Comparison of ENCODE assay signal across 20 cellular contexts in the genomic region with DNA sequence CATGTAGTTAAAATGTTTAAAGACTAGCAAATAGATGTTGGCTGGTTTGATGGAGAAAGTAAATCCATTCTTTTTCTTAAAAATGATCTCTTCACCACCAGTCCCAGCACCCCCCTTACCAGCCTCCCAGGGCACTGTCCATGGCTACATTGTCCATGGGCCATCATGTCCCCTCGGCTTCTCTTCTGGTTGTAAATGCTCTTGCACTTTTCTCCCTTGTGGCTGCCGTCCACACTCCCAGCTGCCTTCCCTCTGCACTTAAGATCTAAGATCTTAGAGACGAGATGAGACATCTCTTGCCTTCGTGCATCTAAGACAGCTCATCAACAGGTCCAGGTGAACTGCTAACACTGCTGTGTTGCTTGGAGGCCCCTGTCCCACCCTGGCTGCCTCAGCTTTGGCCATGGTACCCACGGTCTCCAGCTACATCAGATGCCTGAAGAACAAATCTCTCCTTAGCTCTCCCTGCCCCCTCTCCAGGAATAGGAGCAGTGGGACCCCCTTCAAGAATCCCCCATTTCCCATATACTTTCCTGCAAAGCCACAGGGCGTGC. TPM values are rescaled to one million over a fixed set of nuclear protein-coding genes. Genes with fewer than 3 reads are reported as not detected.
DNase-seq lines count a peak whose midpoint lies in the region; ATAC-seq, FAIRE-seq and TF ChIP-seq lines count a peak whose summit lies in the region.
"Had no signal": no experiment of that assay in that cellular context is flagged by ENCODE, and none has a peak within 500 bp of the region (broad histone marks: within the 10 kb centered on the region; RNA-seq: fewer than 3 reads in every experiment).

No MANE protein-coding gene starts in this region.

- H2AFZ ChIP-seq in K562 (ENCODE audit: low read depth, low read length) = no peak overlapping the region

- H3K27ac ChIP-seq in AG04450 (ENCODE audit: low read depth, low read length) = peak overlapping the region; percentile 77
- no peak overlapping the region for H3K27ac ChIP-seq in CD8-positive, alpha-beta memory T cell (ENCODE audit: low read depth, low read length)
- H3K27ac ChIP-seq in K562 (ENCODE audit: extremely low read depth, low read depth, low read length) = no peak overlapping the region
- peak overlapping the region in 2 of 4 donors; percentile 15 to 79 for H3K27ac ChIP-seq in gastrocnemius medialis
- H3K27ac ChIP-seq: neutrophil, thyroid gland had no signal

- TF ChIP-seq RAD21 in K562 (CRISPR knock-in tag; conservative IDR thresholded peaks at IDR 0.05 in 1 of 2, IDR thresholded peaks at IDR 0.05 in 1 of 2) = no peak

- no peak overlapping the region for H3K4me2 ChIP-seq in K562 (ENCODE audit: insufficient read depth, low read length)

- peaks cover 47% of the 10 kb centered on the region for H3K36me3 ChIP-seq in CD8-positive, alpha-beta memory T cell (ENCODE audit: insufficient read depth, low read length)
- H3K36me3 ChIP-seq in K562 (ENCODE audit: control insufficient read depth, insufficient read depth, low read length) = peaks cover 67% of the 10 kb centered on the region; the same call in 2 of the 3 replicates
- H3K36me3 ChIP-seq in gastrocnemius medialis = peaks cover 0 to 32% of the 10 kb centered on the region in 2 donors
- H3K36me3 ChIP-seq: breast epithelium, neutrophil had no signal

- no peaks in the 10 kb centered on the region for H3K27me3 Mint-ChIP-seq in CD8-positive, alpha-beta memory T cell
- no peaks in the 10 kb centered on the region for H3K27me3 Mint-ChIP-seq in natural killer cell treated with Interleukin-12 subunit alpha and Interleukin-12 subunit beta and Interleukin-15 and Interleukin-18, amount 100 ng/mL, for 72 hours

- no peak for TF ChIP-seq POLR2A in K562 (conservative IDR thresholded peaks at IDR 0.05)
- TF ChIP-seq POLR2A in gastrocnemius medialis (IDR thresholded peaks at IDR 0.05) = no peak

- TF ChIP-seq EP300 in K562 (IDR thresholded peaks at IDR 0.05; ENCODE audit: low read length) = no peak

- no peaks in the 10 kb centered on the region for H3K9me3 ChIP-seq in AG04450 (ENCODE audit: control insufficient read depth, insufficient read depth, low read length)
- H3K9me3 ChIP-seq in CD8-positive, alpha-beta memory T cell (ENCODE audit: low read length) = no peaks in the 10 kb centered on the region
- H3K9me3 ChIP-seq in K562 (replicated peaks; ENCODE audit: control insufficient read depth, insufficient read depth, low read depth, low read length) = no peaks in the 10 kb centered on the region
- no peaks in the 10 kb centered on the region for H3K9me3 ChIP-seq in gastrocnemius medialis
- H3K9me3 ChIP-seq: breast epithelium, left lung, neutrophil, thyroid gland had no signal

- H3K4me3 Mint-ChIP-seq in CD8-positive, alpha-beta memory T cell = peak overlapping the region in 3 of 7 donors; percentile 2 to 34 (median 29)
- no peak overlapping the region for H3K4me3 Mint-ChIP-seq in natural killer cell treated with Interleukin-12 subunit alpha and Interleukin-12 subunit beta and Interleukin-15 and Interleukin-18, amount 100 ng/mL, for 72 hours
- H3K4me3 Mint-ChIP-seq: activated T-cell treated with anti-CD3 and anti-CD28 coated beads, Interleukin-2, amount 50 U/mL, for 72 hours had no signal

- H3K36me3 Mint-ChIP-seq in CD8-positive, alpha-beta memory T cell = peaks cover 15 to 74% (median 32%) of the 10 kb centered on the region in 3 donors
- peaks cover 5% of the 10 kb centered on the region for H3K36me3 Mint-ChIP-seq in natural killer cell treated with Interleukin-12 subunit alpha and Interleukin-12 subunit beta and Interleukin-15 and Interleukin-18, amount 100 ng/mL, for 72 hours

- in situ Hi-C loops in K562 (cut with MboI) = loop anchor here (25.0 kb wide), 1 partner anchor 189 kb away; no protein-coding TSS in a partner anchor
- in situ Hi-C loops in gastrocnemius medialis (cut with MboI; ENCODE audit: low sequenced_read_pairs in 4 of 4) = no loop called here
- in situ Hi-C loops in GM13977 (cut with MboI; ENCODE audit: low pct_unique_long_range_greater_than_20kb, low sequenced_read_pairs, unreplicated experiment) = no loop called here

- intact Hi-C loops in K562 (cut with micrococcal nuclease) = no loop called here
- intact Hi-C loops in gastrocnemius medialis (cut with DNase I; ENCODE audit: low total_unique reads) = no loop called here

- H3K27ac Mint-ChIP-seq in CD8-positive, alpha-beta memory T cell = peak overlapping the region; percentile 58 to 86 (median 78)
- peak overlapping the region; percentile 68 to 99 for H3K27ac Mint-ChIP-seq in natural killer cell treated with Interleukin-12 subunit alpha and Interleukin-12 subunit beta and Interleukin-15 and Interleukin-18, amount 100 ng/mL, for 72 hours
- H3K27ac Mint-ChIP-seq: activated T-cell treated with anti-CD3 and anti-CD28 coated beads, Interleukin-2, amount 50 U/mL, for 72 hours had no signal

- 70% methylated on average over 6 of the region's 6 CpGs for WGBS in K562 (ENCODE audit: insufficient coverage, low coverage, missing lambda C conversion rate)

- DNase-seq in AG04450 (ENCODE audit: low read depth, low spot score) (no peak), K562 (ENCODE audit: extremely low read depth in 1 of 4, low spot score in 3 of 4) (no peak), gastrocnemius medialis (no peak), C1 segment of cervical spinal cord (lab: John Stamatoyannopoulos, UW) (no peak), GM13977 (ENCODE audit: low spot score) (no peak)
- DNase-seq in CD8-positive, alpha-beta memory T cell = no peak
- DNase-seq in natural killer cell treated with Interleukin-12 subunit alpha and Interleukin-12 subunit beta and Interleukin-15 and Interleukin-18, amount 100 ng/mL, for 72 hours (ENCODE audit: low spot score) = no peak
- DNase-seq: activated CD4-positive, alpha-beta T cell treated with anti-CD3 and anti-CD28 coated beads, Interleukin-2, amount 50 U/mL, for 48 hours; activated T-cell treated with anti-CD3 and anti-CD28 coated beads, Interleukin-2, amount 50 U/mL, for 72 hours; left lung; NCI-H1436; Right ventricle myocardium superior; SW 1271; thyroid gland had no signal

- no peaks in the 10 kb centered on the region for H4K20me1 ChIP-seq in K562 (replicated peaks; ENCODE audit: control insufficient read depth, insufficient read depth, low read length)

- peaks cover 20% of the 10 kb centered on the region for H3K79me2 ChIP-seq in K562 (ENCODE audit: control insufficient read depth, insufficient read depth, low read length)

- H3K9me3 Mint-ChIP-seq in CD8-positive, alpha-beta memory T cell = no peaks in the 10 kb centered on the region
- H3K9me3 Mint-ChIP-seq in natural killer cell treated with Interleukin-12 subunit alpha and Interleukin-12 subunit beta and Interleukin-15 and Interleukin-18, amount 100 ng/mL, for 72 hours = no peaks in the 10 kb centered on the region
- H3K9me3 Mint-ChIP-seq: activated T-cell treated with anti-CD3 and anti-CD28 coated beads, Interleukin-2, amount 50 U/mL, for 72 hours had no signal

- no peak for FAIRE-seq in K562 (lab: Jason Lieb, UNC)
- FAIRE-seq: GM19239 had no signal

- TF ChIP-seq CTCF in AG04450 (IDR thresholded peaks at IDR 0.05; ENCODE audit: low read depth, low read length) = no peak
- TF ChIP-seq CTCF in K562 (IDR thresholded peaks at IDR 0.05 in 2 of 3, conservative IDR thresholded peaks at IDR 0.05 in 1 of 3; ENCODE audit: insufficient read depth in 2 of 3, low read depth in 1 of 3, low read length in 3 of 3) = no peak
- no peak for TF ChIP-seq CTCF in gastrocnemius medialis (IDR thresholded peaks at IDR 0.05 in 4 of 5, conservative IDR thresholded peaks at IDR 0.05 in 1 of 5)
- TF ChIP-seq CTCF in GM13977 (IDR thresholded peaks at IDR 0.05; ENCODE audit: extremely low read depth, insufficient read depth, missing control alignments) = no peak

- peaks cover 72 to 95% (median 89%) of the 10 kb centered on the region in 3 donors for H3K4me1 Mint-ChIP-seq in CD8-positive, alpha-beta memory T cell
- peaks cover 67 to 71% of the 10 kb centered on the region in 2 donors for H3K4me1 Mint-ChIP-seq in natural killer cell treated with Interleukin-12 subunit alpha and Interleukin-12 subunit beta and Interleukin-15 and Interleukin-18, amount 100 ng/mL, for 72 hours (ENCODE audit: low read depth in 2 of 2)

- CTCF ChIA-PET in AG04450 (lab: Charles Lee) (interaction anchor here (0.9 to 2.8 kb wide), 3 partner anchors 10 to 26 kb away, joined by 3 to 18 read pairs (median 3); no protein-coding TSS in a partner anchor), K562 (lab: Yijun Ruan, JAX; ENCODE audit: low intra/inter-chr PET ratio) (no interaction called here)
- CTCF ChIA-PET in CD8-positive, alpha-beta memory T cell (lab: Charles Lee) = interaction anchor here (0.8 to 2.2 kb wide), 3 partner anchors 12 to 42 kb away, joined by 3 to 16 read pairs (median 5); no protein-coding TSS in a partner anchor

- POLR2A ChIA-PET in AG04450 (lab: Yijun Ruan, JAX) = interaction anchor here (0.5 to 2.3 kb wide), 3 partner anchors 23 to 792 kb away, joined by 3 to 7 read pairs (median 4); no protein-coding TSS in a partner anchor
- POLR2A ChIA-PET in CD8-positive, alpha-beta memory T cell (lab: Charles Lee) = interaction anchor here (0.6 kb wide), 1 partner anchor 479 kb away, joined by 6 read pairs; no protein-coding TSS in a partner anchor
- POLR2A ChIA-PET in K562 (lab: Yijun Ruan, JAX) = interaction anchor here (0.6 to 2.3 kb wide), 4 partner anchors 8 to 963 kb away, joined by 3 to 6 read pairs (median 3); no protein-coding TSS in a partner anchor

- no peak for ATAC-seq in K562
- ATAC-seq in natural killer cell treated with Interleukin-12 subunit alpha and Interleukin-12 subunit beta and Interleukin-15 and Interleukin-18, amount 100 ng/mL, for 72 hours = no peak
- ATAC-seq in gastrocnemius medialis = no peak
- no peak for ATAC-seq in GM21737 (IDR thresholded peaks at IDR 0.05; ENCODE audit: unreplicated experiment)
- ATAC-seq: activated T-cell treated with anti-CD3 and anti-CD28 coated beads, Interleukin-2, amount 50 U/mL, for 72 hours; left lung had no signal

- H3K4me1 ChIP-seq in CD8-positive, alpha-beta memory T cell (ENCODE audit: insufficient read depth, low read length) = peaks cover 60% of the 10 kb centered on the region
- H3K4me1 ChIP-seq in K562 (replicated peaks in 1 of 2; ENCODE audit: control insufficient read depth in 2 of 2, insufficient read depth in 2 of 2, low read length in 2 of 2) (peaks cover 15 to 22% of the 10 kb centered on the region in 2 experiments), gastrocnemius medialis (peaks cover 16 to 33% of the 10 kb centered on the region in 2 donors)

- no peaks in the 10 kb centered on the region for H3K27me3 ChIP-seq in AG04450 (ENCODE audit: control insufficient read depth, insufficient read depth, low read length)
- no peaks in the 10 kb centered on the region for H3K27me3 ChIP-seq in CD8-positive, alpha-beta memory T cell (ENCODE audit: insufficient read depth, low read length, poor library complexity, severe bottlenecking)
- no peaks in the 10 kb centered on the region for H3K27me3 ChIP-seq in K562 (ENCODE audit: control insufficient read depth in 2 of 2, insufficient read depth in 2 of 2, low read length in 2 of 2)
- H3K27me3 ChIP-seq in gastrocnemius medialis = no peaks in the 10 kb centered on the region
- H3K27me3 ChIP-seq: breast epithelium, left lung, neutrophil, thyroid gland had no signal

- BruUV-seq in K562 (replicated peaks; lab: Mats Ljungman, UMichigan) = no TSS peak

- H3K9me1 ChIP-seq in K562 (ENCODE audit: control insufficient read depth, insufficient read depth, low read length) = no peaks in the 10 kb centered on the region

- H3K4me3 ChIP-seq in AG04450 (ENCODE audit: low read depth, low read length) (no peak overlapping the region), K562 (no peak overlapping the region), gastrocnemius medialis (no peak overlapping the region)
- no peak overlapping the region for H3K4me3 ChIP-seq in CD8-positive, alpha-beta memory T cell (ENCODE audit: low read length)
- H3K4me3 ChIP-seq: breast epithelium, left lung, thyroid gland had no signal

- H3K9ac ChIP-seq in K562 (ENCODE audit: insufficient read depth in 1 of 2, low read depth in 2 of 2, low read length in 2 of 2) = no peak overlapping the region

RNA-seq across cellular contexts. Expression of a gene that starts 11.1 kb away (rescaled TPM):
- 417 and 433 TPM in 2 replicates for polyA plus RNA-seq in AG04450 (2011; rRNA removed)
- 355 and 396 TPM in 2 replicates for polyA minus RNA-seq in AG04450 (2011; rRNA and poly(A)+ RNA removed)
- 10 to 100 TPM; 79.8 to 82.9 TPM for total RNA-seq in CD8-positive, alpha-beta memory T cell
- polyA plus RNA-seq in CD8-positive, alpha-beta memory T cell = 252 TPM
- total RNA-seq in K562 (2011; cell fraction: chromatin; rRNA removed; ENCODE audit: low replicate concordance) = 180 and 218 TPM in 2 replicates
- total RNA-seq in K562 (2011; cell fraction: nucleolus; rRNA removed) = 119 and 120 TPM in 2 replicates
- 132 and 165 TPM in 2 replicates for total RNA-seq in K562 (2011; cell fraction: nucleoplasm; rRNA removed)
- total RNA-seq in K562 (2014; rRNA removed) = 116 and 157 TPM in 2 replicates
- 80.4 and 84.2 TPM in 2 replicates for total RNA-seq in K562 (2014; rRNA removed; fragmentation: Illumina TruSeq; extraction: Trizol)
- total RNA-seq in K562 (2015; rRNA removed; fragmentation: Illumina TruSeq; extraction: Trizol) = 86.8 and 87.7 TPM in 2 replicates
- total RNA-seq in K562 (2021) = 94.8 and 101 TPM in 2 replicates
- 113 and 120 TPM in 2 replicates for polyA plus RNA-seq in K562 (2011; rRNA removed)
- 55.7 and 58.0 TPM in 2 replicates for polyA plus RNA-seq in K562 (2011; cell fraction: cytosol; rRNA removed)
- polyA plus RNA-seq in K562 (2011; cell fraction: nucleus; rRNA removed) = 254 and 312 TPM in 2 replicates
- 81.1 and 119 TPM in 2 replicates for polyA plus RNA-seq in K562 (2012)
- polyA plus RNA-seq in K562 (2014; fragmentation: Illumina TruSeq; extraction: Trizol) = 92.6 and 102 TPM in 2 replicates
- 10 to 100 TPM; 24.6 to 28.5 TPM for polyA plus RNA-seq in K562 (2014; fragmentation: Nextera tagmentation; extraction: Ambion mirVana)
- polyA plus RNA-seq in K562 (2014; rRNA removed) = 106 and 124 TPM in 2 replicates
- 114 and 116 TPM in 2 replicates for polyA minus RNA-seq in K562 (2011; rRNA and poly(A)+ RNA removed)
- polyA minus RNA-seq in K562 (2011; cell fraction: cytosol; rRNA and poly(A)+ RNA removed) = 68.3 and 82.5 TPM in 2 replicates
- 63.0 and 87.3 TPM in 2 replicates for polyA minus RNA-seq in K562 (2011; cell fraction: nucleus; rRNA and poly(A)+ RNA removed)
- 10 to 100 TPM; 29.2 to 39.1 TPM for total RNA-seq in natural killer cell treated with Interleukin-12 subunit alpha and Interleukin-12 subunit beta and Interleukin-15 and Interleukin-18, amount 100 ng/mL, for 72 hours
- 100 to 1,000 TPM in 2 of 4 donors, 10 to 100 TPM in 2; 42.6 to 141 (median 89.4) TPM for total RNA-seq in gastrocnemius medialis

RNA-seq across cellular contexts. Expression of a gene that starts 57.9 kb away (rescaled TPM):
- not detected in 2 replicates for polyA plus RNA-seq in AG04450 (2011; rRNA removed)
- not detected in 2 replicates for polyA minus RNA-seq in AG04450 (2011; rRNA and poly(A)+ RNA removed)
- total RNA-seq in CD8-positive, alpha-beta memory T cell = not detected
- not detected for polyA plus RNA-seq in CD8-positive, alpha-beta memory T cell
- not detected in 2 replicates for total RNA-seq in K562 (2011; cell fraction: chromatin; rRNA removed; ENCODE audit: low replicate concordance)
- not detected in 2 replicates for total RNA-seq in K562 (2011; cell fraction: nucleolus; rRNA removed)
- total RNA-seq in K562 (2011; cell fraction: nucleoplasm; rRNA removed) = not detected in 2 replicates
- not detected in 2 replicates for total RNA-seq in K562 (2014; rRNA removed)
- total RNA-seq in K562 (2014; rRNA removed; fragmentation: Illumina TruSeq; extraction: Trizol) = not detected in 2 replicates
- total RNA-seq in K562 (2015; rRNA removed; fragmentation: Illumina TruSeq; extraction: Trizol) = not detected in 2 replicates
- not detected in 2 replicates for total RNA-seq in K562 (2021)
- polyA plus RNA-seq in K562 (2011; rRNA removed) = 0.06 TPM in 1 of 2 replicates, not detected in the other
- not detected in 2 replicates for polyA plus RNA-seq in K562 (2011; cell fraction: cytosol; rRNA removed)
- polyA plus RNA-seq in K562 (2011; cell fraction: nucleus; rRNA removed) = not detected in 2 replicates
- polyA plus RNA-seq in K562 (2012) = not detected in 2 replicates
- not detected in 2 replicates for polyA plus RNA-seq in K562 (2014; fragmentation: Illumina TruSeq; extraction: Trizol)
- polyA plus RNA-seq in K562 (2014; fragmentation: Nextera tagmentation; extraction: Ambion mirVana) = not detected
- not detected in 2 replicates for polyA plus RNA-seq in K562 (2014; rRNA removed)
- polyA minus RNA-seq in K562 (2011; rRNA and poly(A)+ RNA removed) = not detected in 2 replicates
- polyA minus RNA-seq in K562 (2011; cell fraction: cytosol; rRNA and poly(A)+ RNA removed) = not detected in 2 replicates
- polyA minus RNA-seq in K562 (2011; cell fraction: nucleus; rRNA and poly(A)+ RNA removed) = not detected in 2 replicates
- not detected for total RNA-seq in natural killer cell treated with Interleukin-12 subunit alpha and Interleukin-12 subunit beta and Interleukin-15 and Interleukin-18, amount 100 ng/mL, for 72 hours
- total RNA-seq in gastrocnemius medialis = under 1 TPM in 2 of 4 donors, not detected in 2; 0.46 to 0.85 TPM
- total RNA-seq: activated T-cell treated with anti-CD3 and anti-CD28 coated beads, Interleukin-2, amount 50 U/mL, for 72 hours; dermis microvascular lymphatic vessel endothelial cell; H4; Right ventricle myocardium superior had no signal
